Comparison of ENCODE assay signal across 9 cellular contexts in genomic region chr9:121557581-121558422, GRCh38. TPM values are rescaled to one million over a fixed set of nuclear protein-coding genes. Genes with fewer than 3 reads are reported as not detected.
DNase-seq lines count a peak whose midpoint lies in the region; ATAC-seq and TF ChIP-seq lines count a peak whose summit lies in the region.
"Had no signal": no experiment of that assay in that cellular context is flagged by ENCODE, and none has a peak within 500 bp of the region (broad histone marks: within the 10 kb centered on the region; RNA-seq: fewer than 3 reads in every experiment).

No MANE protein-coding gene starts in this region.

- ATAC-seq in activated T-helper 17 cell treated with anti-CD3 and anti-CD28 coated beads, Interleukin-2, amount 50 U/mL, for 72 hours (replicated peaks), result peak; percentile 69
- no peak for ATAC-seq in GM18517 (IDR thresholded peaks at IDR 0.05; ENCODE audit: unreplicated experiment)
- no peak for ATAC-seq in stimulated activated memory B cell treated with anti-CD40 and anti-IgM and Interleukin-4, amounts not matched to agents 10 μg/mL and 1 μg/mL and 100 μg/mL, for 72 hours

- intact Hi-C loops in posterior vena cava (cut with DNase I), result no loop called here

- H3K4me3 Mint-ChIP-seq in activated T-helper 17 cell treated with anti-CD3 and anti-CD28 coated beads, Interleukin-2, amount 50 U/mL, for 72 hours, result peak overlapping the region; percentile 4
- H3K4me3 Mint-ChIP-seq in stimulated activated memory B cell treated with anti-CD40 and anti-IgM and Interleukin-4, amounts not matched to agents 10 μg/mL and 1 μg/mL and 100 μg/mL, for 72 hours, result no peak overlapping the region
- H3K4me3 Mint-ChIP-seq: T-cell had no signal

- H3K4me1 Mint-ChIP-seq in activated T-helper 17 cell treated with anti-CD3 and anti-CD28 coated beads, Interleukin-2, amount 50 U/mL, for 72 hours, result no peaks in the 10 kb centered on the region
- peaks cover 26% of the 10 kb centered on the region for H3K4me1 Mint-ChIP-seq in stimulated activated memory B cell treated with anti-CD40 and anti-IgM and Interleukin-4, amounts not matched to agents 10 μg/mL and 1 μg/mL and 100 μg/mL, for 72 hours

- no peaks in the 10 kb centered on the region for H3K9me3 Mint-ChIP-seq in activated T-helper 17 cell treated with anti-CD3 and anti-CD28 coated beads, Interleukin-2, amount 50 U/mL, for 72 hours
- no peaks in the 10 kb centered on the region for H3K9me3 Mint-ChIP-seq in stimulated activated memory B cell treated with anti-CD40 and anti-IgM and Interleukin-4, amounts not matched to agents 10 μg/mL and 1 μg/mL and 100 μg/mL, for 72 hours
- H3K9me3 Mint-ChIP-seq: T-cell had no signal

- H3K27ac Mint-ChIP-seq in activated T-helper 17 cell treated with anti-CD3 and anti-CD28 coated beads, Interleukin-2, amount 50 U/mL, for 72 hours, result no peak overlapping the region
- no peak overlapping the region for H3K27ac Mint-ChIP-seq in stimulated activated memory B cell treated with anti-CD40 and anti-IgM and Interleukin-4, amounts not matched to agents 10 μg/mL and 1 μg/mL and 100 μg/mL, for 72 hours
- H3K27ac Mint-ChIP-seq: T-cell had no signal

- CTCF ChIA-PET in GM10248 (lab: Yijun Ruan, JAX), result interaction anchor here (1.0 to 3.6 kb wide), 6 partner anchors 10 to 238 kb away, joined by 3 to 33 read pairs (median 4); no protein-coding TSS in a partner anchor

- no peaks in the 10 kb centered on the region for H3K36me3 ChIP-seq in cardiac muscle cell

- TF ChIP-seq CTCF in GM10248 (IDR thresholded peaks at IDR 0.05; ENCODE audit: control extremely low read depth, extremely low read depth, low read depth, missing control alignments) (no peak), cardiac muscle cell (IDR thresholded peaks at IDR 0.05; ENCODE audit: low read depth, low read length) (no peak)

- H3K36me3 Mint-ChIP-seq in activated T-helper 17 cell treated with anti-CD3 and anti-CD28 coated beads, Interleukin-2, amount 50 U/mL, for 72 hours (ENCODE audit: low read depth), result no peaks in the 10 kb centered on the region
- no peaks in the 10 kb centered on the region for H3K36me3 Mint-ChIP-seq in stimulated activated memory B cell treated with anti-CD40 and anti-IgM and Interleukin-4, amounts not matched to agents 10 μg/mL and 1 μg/mL and 100 μg/mL, for 72 hours
- H3K36me3 Mint-ChIP-seq: T-cell had no signal

- peak; percentile 55 for DNase-seq in GM10248 (ENCODE audit: extremely low spot score)
- peak; percentile 63 for DNase-seq in KG1 (lab: John Stamatoyannopoulos, UW)
- DNase-seq in cardiac muscle cell (ENCODE audit: low read depth in 1 of 2, low spot score in 1 of 2), result peak; percentile 66 to 88
- peak; percentile 92 for DNase-seq in posterior vena cava (ENCODE audit: low spot score)
- no peak for DNase-seq in NCI-H524 (lab: John Stamatoyannopoulos, UW)

- no peaks in the 10 kb centered on the region for H3K27me3 ChIP-seq in cardiac muscle cell

- H3K4me1 ChIP-seq in cardiac muscle cell (ENCODE audit: low read depth), result peaks cover 17% of the 10 kb centered on the region

- H3K4me3 ChIP-seq in cardiac muscle cell, result no peak overlapping the region

- POLR2A ChIA-PET in GM10248 (lab: Yijun Ruan, JAX), result no interaction called here

- H3K27me3 Mint-ChIP-seq in activated T-helper 17 cell treated with anti-CD3 and anti-CD28 coated beads, Interleukin-2, amount 50 U/mL, for 72 hours, result peaks cover 4% of the 10 kb centered on the region
- peaks cover 23% of the 10 kb centered on the region for H3K27me3 Mint-ChIP-seq in stimulated activated memory B cell treated with anti-CD40 and anti-IgM and Interleukin-4, amounts not matched to agents 10 μg/mL and 1 μg/mL and 100 μg/mL, for 72 hours

- H3K9me3 ChIP-seq in cardiac muscle cell (ENCODE audit: low read depth), result no peaks in the 10 kb centered on the region

- peak overlapping the region; percentile 79 for H3K27ac ChIP-seq in cardiac muscle cell

RNA-seq across cellular contexts. Expression of gene GGTA1, which starts 58.2 kb away (rescaled TPM):
- not detected for total RNA-seq in activated T-helper 17 cell treated with anti-CD3 and anti-CD28 coated beads, Interleukin-2, amount 50 U/mL, for 72 hours
- total RNA-seq in cardiac muscle cell, result not detected in 2 replicates
- polyA plus RNA-seq in cardiac muscle cell, result 1.1 and 1.6 TPM in 2 replicates
- 10 to 100 TPM in 1 of 2 donors, 1 to 10 TPM in 1; 3.8 to 11.0 TPM for total RNA-seq in posterior vena cava
- total RNA-seq: T-cell had no signal

Comparison
In these comparisons a context has a peak if more than half of its experiments do, and no peak if none do; other contexts are left out.
1. DNase-seq: peak in GM10248 (single experiment), KG1 (single experiment), cardiac muscle cell (2 of 2) and posterior vena cava (single experiment); none in NCI-H524 (0 of 2).